ENCODE assay signal across 8 cellular contexts in genomic region chr11:65712633-65713076, GRCh38. TPM values are rescaled to one million over a fixed set of nuclear protein-coding genes. Genes with fewer than 3 reads are reported as not detected.
DNase-seq lines count a peak whose midpoint lies in the region; ATAC-seq, FAIRE-seq and TF ChIP-seq lines count a peak whose summit lies in the region.

No MANE protein-coding gene starts in this region.

- POLR2A ChIA-PET in AG04449 (lab: Yijun Ruan, JAX) = interaction anchor here (0.9 to 2.2 kb wide), 8 partner anchors 8 to 177 kb away, joined by 3 to 23 read pairs (median 4); partner anchors contain the start of genes CCDC85B, CFL1, MUS81 and RNASEH2C

- peaks cover 0 to 14% of the 10 kb centered on the region in 2 donors for H3K4me1 ChIP-seq in muscle layer of duodenum (ENCODE audit: control insufficient read depth in 1 of 2, insufficient read depth in 2 of 2, low read length in 2 of 2)

- peaks cover 32% of the 10 kb centered on the region for H3K36me3 ChIP-seq in bronchial epithelial cell (ENCODE audit: control insufficient read depth, insufficient read depth, low read length)
- H3K36me3 ChIP-seq in muscle layer of duodenum (ENCODE audit: control insufficient read depth in 1 of 2, insufficient read depth in 2 of 2, low read length in 2 of 2) = peaks cover 36 to 48% of the 10 kb centered on the region in 2 donors

- H3K4me3 ChIP-seq in AG04449 (ENCODE audit: low read depth, low read length) = peak overlapping the region; percentile 87
- peak overlapping the region; percentile 59 for H3K4me3 ChIP-seq in bronchial epithelial cell (ENCODE audit: low read depth, low read length)
- H3K4me3 ChIP-seq in muscle layer of duodenum (ENCODE audit: low read depth in 1 of 2, low read length in 2 of 2) = peak overlapping the region; percentile 67 to 84

- CTCF ChIA-PET in AG04449 (lab: Yijun Ruan, JAX) = interaction anchor here (1.0 to 9.5 kb wide), 28 partner anchors 8 to 310 kb away, joined by 3 to 170 read pairs (median 8); partner anchors contain the start of genes AP5B1, FIBP, MUS81 and RNASEH2C

- ATAC-seq in HG03469 (IDR thresholded peaks at IDR 0.05; ENCODE audit: unreplicated experiment) (peak; percentile 16), GM18520 (IDR thresholded peaks at IDR 0.05; ENCODE audit: unreplicated experiment) (no peak)

- no peak for TF ChIP-seq CTCF in AG04449 (IDR thresholded peaks at IDR 0.05; ENCODE audit: insufficient read depth, low read length, missing control alignments)
- TF ChIP-seq CTCF in bronchial epithelial cell (IDR thresholded peaks at IDR 0.05; ENCODE audit: insufficient read depth, low read length, severe bottlenecking) = no peak

- no peaks in the 10 kb centered on the region for H3K27me3 ChIP-seq in bronchial epithelial cell (ENCODE audit: control insufficient read depth, insufficient read depth, low read length)
- no peaks in the 10 kb centered on the region for H3K27me3 ChIP-seq in muscle layer of duodenum (ENCODE audit: low read depth, low read length)

- no peak for FAIRE-seq in bronchial epithelial cell (lab: Jason Lieb, UNC)

- H3K9me3 ChIP-seq in muscle layer of duodenum (ENCODE audit: control insufficient read depth in 1 of 2, low read length in 2 of 2) = no peaks in the 10 kb centered on the region

- peak overlapping the region; percentile 95 for H3K27ac ChIP-seq in muscle layer of duodenum (ENCODE audit: low read length)

- no peak for DNase-seq in AG04449 (ENCODE audit: low read depth, low spot score)
- DNase-seq in bronchial epithelial cell (ENCODE audit: low read depth) = no peak
- no peak for DNase-seq in amygdala (lab: John Stamatoyannopoulos, UW)
- no peak for DNase-seq in CD1c-positive myeloid dendritic cell (ENCODE audit: extremely low spot score)
- DNase-seq in HK-2 (ENCODE audit: unreplicated experiment) = no peak

RNA-seq across cellular contexts. Expression of gene KAT5, which starts 0.6 kb away (rescaled TPM):
- total RNA-seq in bronchial epithelial cell = 34.8 and 37.6 TPM in 2 replicates

RNA-seq across cellular contexts. Expression of gene RNASEH2C, which starts 7.9 kb away (rescaled TPM):
- 19.8 and 21.1 TPM in 2 replicates for total RNA-seq in bronchial epithelial cell

RNA-seq across cellular contexts. Expression of gene RELA, which starts 49.9 kb away (rescaled TPM):
- total RNA-seq in bronchial epithelial cell = 9.5 and 15.2 TPM in 2 replicates
